32 cellular contexts compared by ENCODE assay signal in genomic region chr9:87013490-87013889, GRCh38.
A peak's percentile ranks its signal among the peaks of the same experiment; 100 is the strongest.
DNase-seq lines count a peak whose midpoint lies in the region; ATAC-seq, FAIRE-seq and TF ChIP-seq lines count a peak whose summit lies in the region.
"Had no signal": no experiment of that assay in that cellular context is flagged by ENCODE, and none has a peak within 500 bp of the region (broad histone marks: within the 10 kb centered on the region; RNA-seq: fewer than 3 reads in every experiment).

No MANE protein-coding gene starts in this region.

- no peak overlapping the region; the same call in 1 of the 2 replicates for H2BK20ac ChIP-seq in IMR-90 (ENCODE audit: low read depth, low read length)

- no peak overlapping the region for H3K56ac ChIP-seq in IMR-90 (ENCODE audit: extremely low read depth, insufficient read depth, low read length)

- no peak overlapping the region for H3K27ac ChIP-seq in HepG2 (ENCODE audit: extremely low read length, insufficient read depth, low read length)
- no peak overlapping the region for H3K27ac ChIP-seq in right lobe of liver
- no peak overlapping the region for H3K27ac ChIP-seq in A549
- H3K27ac ChIP-seq in IMR-90 (ENCODE audit: insufficient read depth, low read length) = no peak overlapping the region
- H3K27ac ChIP-seq: 22Rv1; BLaER1; BLaER1 treated with 17β-estradiol and CSF1 and Interleukin-3, amounts not matched to agents 10 nM and 100 nM; C4-2B had no signal

- H3K9me3 ChIP-seq in HepG2 (ENCODE audit: low read length) = no peaks in the 10 kb centered on the region
- H3K9me3 ChIP-seq in right lobe of liver = no peaks in the 10 kb centered on the region
- H3K9me3 ChIP-seq in A549 = no peaks in the 10 kb centered on the region
- no peaks in the 10 kb centered on the region for H3K9me3 ChIP-seq in IMR-90 (ENCODE audit: control insufficient read depth, insufficient read depth, low read length)
- H3K9me3 ChIP-seq: BE2C, Caco-2 had no signal

- H3K18ac ChIP-seq in IMR-90 (ENCODE audit: low read depth, low read length) = no peak overlapping the region

- dilution Hi-C loops in IMR-90 (cut with HindIII; ENCODE audit: low sequenced_read_pairs, unreplicated experiment) = no loop called here

- CTCF ChIA-PET in HepG2 (lab: Yijun Ruan, JAX; ENCODE audit: low intra/inter-chr PET ratio, low total read pairs) (no interaction called here), A549 (lab: Yijun Ruan, JAX) (no interaction called here), IMR-90 (lab: Yijun Ruan, JAX) (no interaction called here)

- H4K20me1 ChIP-seq in HepG2 (ENCODE audit: insufficient read depth, low read length) = no peaks in the 10 kb centered on the region
- no peaks in the 10 kb centered on the region for H4K20me1 ChIP-seq in IMR-90 (ENCODE audit: insufficient read depth, low read length)
- H4K20me1 ChIP-seq: BLaER1; BLaER1 treated with 17β-estradiol and CSF1 and Interleukin-3, amounts not matched to agents 10 nM and 100 nM had no signal

- H3K79me1 ChIP-seq in IMR-90 (ENCODE audit: low read depth in 1 of 2, low read length in 2 of 2) = no peaks in the 10 kb centered on the region

- H4K5ac ChIP-seq in IMR-90 (ENCODE audit: low read depth, low read length) = no peak overlapping the region

- H3K9ac ChIP-seq in HepG2 (ENCODE audit: insufficient read depth, low read depth, low read length) (no peak overlapping the region), IMR-90 (ENCODE audit: low read depth, low read length) (no peak overlapping the region)
- H3K9ac ChIP-seq: BLaER1; BLaER1 treated with 17β-estradiol and CSF1 and Interleukin-3, amounts not matched to agents 10 nM and 100 nM had no signal

- no peak overlapping the region for H3K4me3 ChIP-seq in HepG2 (replicated peaks in 1 of 3; ENCODE audit: insufficient read depth in 1 of 3, low read depth in 2 of 3, low read length in 3 of 3)
- no peak overlapping the region for H3K4me3 ChIP-seq in right lobe of liver
- H3K4me3 ChIP-seq in A549 = no peak overlapping the region
- no peak overlapping the region for H3K4me3 ChIP-seq in IMR-90 (ENCODE audit: insufficient read depth, low read depth, low read length)
- H3K4me3 ChIP-seq: BLaER1; BLaER1 treated with 17β-estradiol and CSF1 and Interleukin-3, amounts not matched to agents 10 nM and 100 nM had no signal

- H3K4me2 ChIP-seq in HepG2 (ENCODE audit: low read depth, low read length) (no peak overlapping the region), A549 (no peak overlapping the region), IMR-90 (ENCODE audit: low read depth, low read length) (no peak overlapping the region)
- H3K4me2 ChIP-seq: BLaER1; BLaER1 treated with 17β-estradiol and CSF1 and Interleukin-3, amounts not matched to agents 10 nM and 100 nM had no signal

- H2AK5ac ChIP-seq in IMR-90 (ENCODE audit: low read depth, low read length) = no peak overlapping the region

- no peak overlapping the region for H4K8ac ChIP-seq in IMR-90 (ENCODE audit: low read depth in 2 of 2, low read length in 2 of 2)

- H3K23ac ChIP-seq in IMR-90 (ENCODE audit: low read depth, low read length) = no peak overlapping the region

- 0% methylated on average over 2 of the region's 3 CpGs for WGBS in HepG2 (ENCODE audit: low lambda C conversion rate)
- 83% methylated on average over 2 of the region's 3 CpGs for WGBS in right lobe of liver (ENCODE audit: insufficient coverage, low coverage, low lambda C conversion rate, missing lambda C conversion rate)
- 50% methylated on average over 3 of the region's 3 CpGs for WGBS in A549 (ENCODE audit: missing lambda C conversion rate)
- no CpG with 5 or more reads among the region's 3 CpGs for WGBS in IMR-90 (ENCODE audit: extremely low coverage in 2 of 2, insufficient read length in 1 of 2), 2 experiments

- no peak overlapping the region for H3K4ac ChIP-seq in IMR-90 (ENCODE audit: low read depth, low read length)

- FAIRE-seq in HepG2 (lab: Jason Lieb, UNC) (no peak), A549 (lab: Jason Lieb, UNC) (no peak)
- FAIRE-seq: A204.1, D721Med had no signal

- no peak overlapping the region for H2BK15ac ChIP-seq in IMR-90 (ENCODE audit: low read depth, low read length)

- H3K79me2 ChIP-seq in HepG2 (ENCODE audit: insufficient read depth, low read length) = no peaks in the 10 kb centered on the region

- no peaks in the 10 kb centered on the region for H3K9me1 ChIP-seq in IMR-90 (ENCODE audit: insufficient read depth, low read length)

- TF ChIP-seq POLR2A in HepG2 (IDR thresholded peaks at IDR 0.05; ENCODE audit: insufficient read depth in 1 of 2, low read depth in 2 of 2, low read length in 2 of 2) = no peak
- no peak for TF ChIP-seq POLR2A in right lobe of liver (IDR thresholded peaks at IDR 0.05)
- no peak for TF ChIP-seq POLR2A in A549 (IDR thresholded peaks at IDR 0.05; ENCODE audit: low read length)
- no peak for TF ChIP-seq POLR2A in IMR-90 (IDR thresholded peaks at IDR 0.05; ENCODE audit: low read depth, low read length)

- H2AK9ac ChIP-seq in IMR-90 (replicated peaks; ENCODE audit: low read depth, low read length, poor library complexity) = no peak overlapping the region

- H3K36me3 ChIP-seq in HepG2 (replicated peaks in 1 of 2; ENCODE audit: control insufficient read depth in 1 of 2, insufficient read depth in 2 of 2, low read length in 2 of 2) (no peaks in the 10 kb centered on the region), right lobe of liver (no peaks in the 10 kb centered on the region), IMR-90 (ENCODE audit: control insufficient read depth, insufficient read depth, low read length) (no peaks in the 10 kb centered on the region)
- H3K36me3 ChIP-seq: BE2C; BLaER1; BLaER1 treated with 17β-estradiol and CSF1 and Interleukin-3, amounts not matched to agents 10 nM and 100 nM had no signal

- H3K4me1 ChIP-seq in HepG2 (ENCODE audit: insufficient read depth, low read length) (no peaks in the 10 kb centered on the region), right lobe of liver (no peaks in the 10 kb centered on the region), A549 (no peaks in the 10 kb centered on the region), IMR-90 (ENCODE audit: control insufficient read depth, insufficient read depth, low read length) (no peaks in the 10 kb centered on the region)
- H3K4me1 ChIP-seq: BE2C; BLaER1; BLaER1 treated with 17β-estradiol and CSF1 and Interleukin-3, amounts not matched to agents 10 nM and 100 nM; Caco-2 had no signal

- in situ Hi-C loops in HepG2 (cut with HindIII; ENCODE audit: extremely low pct_ligation_motif_present, low pct_unique_long_range_greater_than_20kb) = no loop called here
- in situ Hi-C loops in IMR-90 (cut with MboI; ENCODE audit: low sequenced_read_pairs) = no loop called here

- TF ChIP-seq RAD21 in HepG2 (CRISPR knock-in tag; IDR thresholded peaks at IDR 0.05) (no peak), A549 (conservative IDR thresholded peaks at IDR 0.05 in 1 of 2, IDR thresholded peaks at IDR 0.05 in 1 of 2) (no peak), IMR-90 (IDR thresholded peaks at IDR 0.05; ENCODE audit: low read length) (no peak)

- no peak overlapping the region for H3K14ac ChIP-seq in IMR-90 (replicated peaks; ENCODE audit: low read depth, low read length)

- TF ChIP-seq CTCF in HepG2 (CRISPR knock-in tag; IDR thresholded peaks at IDR 0.05) (no peak), right lobe of liver (IDR thresholded peaks at IDR 0.05) (no peak), A549 (IDR thresholded peaks at IDR 0.05) (no peak), IMR-90 (conservative IDR thresholded peaks at IDR 0.05; ENCODE audit: low read depth, low read length) (no peak)

- POLR2A ChIA-PET in HepG2 (lab: Yijun Ruan, JAX) = no interaction called here
- POLR2A ChIA-PET in A549 (lab: Yijun Ruan, JAX) = no interaction called here
- POLR2A ChIA-PET in IMR-90 (lab: Charles Lee; ENCODE audit: unreplicated experiment) = no interaction called here

- no peak overlapping the region for H2BK5ac ChIP-seq in IMR-90 (ENCODE audit: low read depth, low read length, poor library complexity, severe bottlenecking)

- no peak overlapping the region for H4K91ac ChIP-seq in IMR-90 (ENCODE audit: insufficient read depth, low read depth, low read length)

- no TSS peak for BruUV-seq in HepG2 (replicated peaks; lab: Mats Ljungman, UMichigan)
- BruUV-seq in IMR-90 (replicated peaks; lab: Mats Ljungman, UMichigan) = no TSS peak

- intact Hi-C loops in HepG2 (cut with micrococcal nuclease; ENCODE audit: unreplicated experiment) = no loop called here
- intact Hi-C loops in right lobe of liver (cut with DNase I) = no loop called here
- intact Hi-C loops in IMR-90 (cut with micrococcal nuclease) = no loop called here

- ATAC-seq in HepG2 = no peak
- no peak for ATAC-seq in right lobe of liver
- no peak for ATAC-seq in A549
- no peak for ATAC-seq in IMR-90 (ENCODE audit: low read depth)
- ATAC-seq: CD8-positive, alpha-beta T cell had no signal

- no peak overlapping the region for H2AFZ ChIP-seq in HepG2 (ENCODE audit: low read length)
- no peak overlapping the region for H2AFZ ChIP-seq in IMR-90 (replicated peaks; ENCODE audit: low read length, poor library complexity)

- no peak overlapping the region for H2BK120ac ChIP-seq in IMR-90 (ENCODE audit: low read depth, low read length)

- H3K27me3 ChIP-seq in HepG2 (ENCODE audit: control insufficient read depth in 1 of 2, insufficient read depth in 2 of 2, low read length in 2 of 2) (0 out of 5 replicates have a peak, but pooled peaks cover 0 to 3% of the 10 kb centered on the region in 2 experiments), right lobe of liver (no peaks in the 10 kb centered on the region), IMR-90 (ENCODE audit: control insufficient read depth, insufficient read depth, low read length) (peaks cover 3% of the 10 kb centered on the region; the same call in 1 of the 2 replicates)
- H3K27me3 ChIP-seq: BE2C; BLaER1; BLaER1 treated with 17β-estradiol and CSF1 and Interleukin-3, amounts not matched to agents 10 nM and 100 nM had no signal

- TF ChIP-seq EP300 in HepG2 (IDR thresholded peaks at IDR 0.05; ENCODE audit: low read depth in 2 of 2, low read length in 2 of 2) = no peak
- TF ChIP-seq EP300 in HepG2 (CRISPR knock-in tag; IDR thresholded peaks at IDR 0.05; ENCODE audit: borderline replicate concordance) = no peak
- TF ChIP-seq EP300 in A549 (IDR thresholded peaks at IDR 0.05) = no peak

- no peak for DNase-seq in HepG2 (ENCODE audit: low spot score)
- DNase-seq in right lobe of liver = no peak
- DNase-seq in A549 (ENCODE audit: low read depth in 1 of 2, low spot score in 1 of 2) = no peak
- DNase-seq in IMR-90 = no peak
- DNase-seq in midbrain (lab: John Stamatoyannopoulos, UW) = no peak
- no peak for DNase-seq in NCI-H446 (lab: John Stamatoyannopoulos, UW)
- DNase-seq: 8988T; ACHN; AML-193; BE2C; C1 segment of cervical spinal cord; Caco-2; Calu3; CD4-positive, alpha-beta memory T cell; CD4-positive, alpha-beta T cell; CD4-positive, CD25-positive, alpha-beta regulatory T cell; CD8-positive, alpha-beta memory T cell; CD8-positive, alpha-beta T cell; COR-L47; DMS 273 treated with DMSO at 0.1 percent for 48 hours; DMS153; DMS53; DMS79; DMS79 treated with DMSO at 0.1 percent for 48 hours; DND-41; EL had no signal

TF ChIP-seq in HepG2, 621 proteins besides CTCF, POLR2A, EP300 and RAD21 (continues in another document):
- TF ChIP-seq ZNF546 (CRISPR knock-in tag; conservative IDR thresholded peaks at IDR 0.05) = no peak

TF ChIP-seq in A549, 52 proteins besides CTCF, POLR2A, EP300 and RAD21 (continues in another document):
- TF ChIP-seq MAFK (IDR thresholded peaks at IDR 0.05; ENCODE audit: partially characterized antibody) = peak; percentile 77
- TF ChIP-seq HOXB5 (CRISPR knock-in tag; IDR thresholded peaks at IDR 0.05) = no peak

TF ChIP-seq in IMR-90, 13 proteins besides CTCF, POLR2A, EP300 and RAD21 (continues in another document):
- TF ChIP-seq SMC3 (IDR thresholded peaks at IDR 0.05; ENCODE audit: low read depth, low read length) = no peak

Comparison
In these comparisons a context has a peak if more than half of its experiments do, and no peak if none do; other contexts are left out.
1. Of the 38 proteins assayed by ChIP-seq in both HepG2 and A549: peak only in HepG2: none; only in A549: none; in both: MAFK; in neither: 37.